In genomic region chr18:10317864-10318685, GRCh38 we compare ENCODE assay signal across 2 cellular contexts.
TF ChIP-seq lines count a peak whose summit lies in the region.

No MANE protein-coding gene starts in this region.

TF ChIP-seq in GM23338, 12 proteins besides CTCF, POLR2A, EP300 and RAD21:
- TF ChIP-seq STAT1 (IDR thresholded peaks at IDR 0.05; ENCODE audit: unreplicated experiment) = no peak
- TF ChIP-seq EZH2phosphoT487 (IDR thresholded peaks at IDR 0.05; ENCODE audit: unreplicated experiment) = no peak
- no peak for TF ChIP-seq NANOG (IDR thresholded peaks at IDR 0.05; ENCODE audit: borderline replicate concordance)
- TF ChIP-seq ZNF331 (CRISPR knock-in tag; IDR thresholded peaks at IDR 0.05; ENCODE audit: low read depth) = no peak
- no peak for TF ChIP-seq POLR2AphosphoS5 (IDR thresholded peaks at IDR 0.05; ENCODE audit: low read depth)
- TF ChIP-seq ZNF462 (CRISPR knock-in tag; IDR thresholded peaks at IDR 0.05) = no peak
- TF ChIP-seq REST (IDR thresholded peaks at IDR 0.05; ENCODE audit: unreplicated experiment) = no peak
- TF ChIP-seq CREB1 (CRISPR knock-in tag; IDR thresholded peaks at IDR 0.05; ENCODE audit: low read depth) = no peak
- no peak for TF ChIP-seq JUNB (IDR thresholded peaks at IDR 0.05; ENCODE audit: unreplicated experiment)
- no peak for TF ChIP-seq ETS1 (IDR thresholded peaks at IDR 0.05)
- no peak for TF ChIP-seq EZH2 (IDR thresholded peaks at IDR 0.05; ENCODE audit: low read depth, unreplicated experiment)
- no peak for TF ChIP-seq ZNF114 (CRISPR knock-in tag; IDR thresholded peaks at IDR 0.05)

TF ChIP-seq in H1, 55 proteins besides CTCF, POLR2A, EP300 and RAD21:
- TF ChIP-seq E2F6 (IDR thresholded peaks at IDR 0.05) = no peak
- no peak for TF ChIP-seq USF2 (IDR thresholded peaks at IDR 0.05; ENCODE audit: low read length)
- no peak for TF ChIP-seq HDAC2 (IDR thresholded peaks at IDR 0.05; ENCODE audit: borderline replicate concordance in 1 of 2, low read depth in 2 of 2, low read length in 2 of 2)
- no peak for TF ChIP-seq POU5F1 (IDR thresholded peaks at IDR 0.05; ENCODE audit: low read depth, low read length)
- TF ChIP-seq RXRA (IDR thresholded peaks at IDR 0.05; ENCODE audit: insufficient read depth, low read depth, low read length) = no peak
- TF ChIP-seq SAP30 (IDR thresholded peaks at IDR 0.05; ENCODE audit: insufficient read depth, insufficient replicate concordance, low read length) = no peak
- no peak for TF ChIP-seq GABPA (IDR thresholded peaks at IDR 0.05; ENCODE audit: borderline replicate concordance, insufficient read depth, low read length)
- TF ChIP-seq GTF2F1 (IDR thresholded peaks at IDR 0.05; ENCODE audit: borderline replicate concordance, low read depth, low read length) = no peak
- TF ChIP-seq TCF12 (IDR thresholded peaks at IDR 0.05; ENCODE audit: low read depth, low read length) = no peak
- TF ChIP-seq HDAC6 (IDR thresholded peaks at IDR 0.05; ENCODE audit: low read depth, low read length) = no peak
- no peak for TF ChIP-seq CBX5 (IDR thresholded peaks at IDR 0.05; ENCODE audit: low read depth, low read length)
- TF ChIP-seq CHD2 (IDR thresholded peaks at IDR 0.05; ENCODE audit: low read length) = no peak
- no peak for TF ChIP-seq RFX5 (IDR thresholded peaks at IDR 0.05; ENCODE audit: borderline replicate concordance, low read depth, low read length)
- no peak for TF ChIP-seq MAX (IDR thresholded peaks at IDR 0.05)
- no peak for TF ChIP-seq EZH2 (IDR thresholded peaks at IDR 0.05; ENCODE audit: low read depth, low read length, severe bottlenecking)
